ENCODE assay signal across 7 cellular contexts in the genomic region with DNA sequence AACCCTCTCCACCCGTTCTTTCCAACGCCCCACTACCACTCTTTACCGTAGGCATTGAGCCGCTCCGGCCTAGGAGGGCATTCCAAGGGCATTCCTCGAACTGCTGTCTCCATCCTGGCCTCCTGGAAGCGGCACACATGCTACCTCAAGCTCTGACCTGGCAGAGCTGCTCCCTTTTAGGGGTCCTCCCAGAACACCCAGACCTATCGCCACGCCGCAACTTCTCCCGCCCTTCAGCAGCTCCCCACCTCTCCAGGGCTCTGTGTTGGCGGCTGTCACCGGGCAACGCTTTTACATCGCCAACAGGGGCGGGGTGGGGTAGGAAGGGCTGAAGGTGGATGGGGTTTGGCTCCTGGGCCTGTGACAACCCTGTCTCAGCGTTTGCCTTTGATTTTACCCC. TPM values are rescaled to one million over a fixed set of nuclear protein-coding genes. Genes with fewer than 3 reads are reported as not detected.
DNase-seq lines count a peak whose midpoint lies in the region; ATAC-seq and TF ChIP-seq lines count a peak whose summit lies in the region.

No MANE protein-coding gene starts in this region.

- no peak for TF ChIP-seq CTCF in H9 (conservative IDR thresholded peaks at IDR 0.05)

- no peak overlapping the region for H3K23ac ChIP-seq in H9 (ENCODE audit: insufficient read length, low read depth, low read length)

- no peaks in the 10 kb centered on the region for H3K36me3 ChIP-seq in rectal smooth muscle tissue (ENCODE audit: control insufficient read depth, insufficient read depth, low read length)

- H4K5ac ChIP-seq in H9 (ENCODE audit: insufficient read length, low read depth, low read length): no peak overlapping the region

- H2AK5ac ChIP-seq in H9 (ENCODE audit: insufficient read length, low read length): no peak overlapping the region

- H3K36me3 Mint-ChIP-seq in H9 (ENCODE audit: insufficient read depth in 1 of 3, low read depth in 3 of 3) (no peaks in the 10 kb centered on the region; a peak in 1 of 7 replicates), T-cell (no peaks in the 10 kb centered on the region)

- no peak overlapping the region for H2AFZ ChIP-seq in H9 (ENCODE audit: low read length)

- H3K27me3 ChIP-seq in H9 (ENCODE audit: insufficient read depth, low read length): peaks cover 2% of the 10 kb centered on the region; the same call in 1 of the 2 replicates
- no peaks in the 10 kb centered on the region for H3K27me3 ChIP-seq in right cardiac atrium (ENCODE audit: control insufficient read depth, insufficient read depth)
- H3K27me3 ChIP-seq in rectal smooth muscle tissue (ENCODE audit: control insufficient read depth, insufficient read depth, low read length): no peaks in the 10 kb centered on the region

- peak overlapping the region; percentile 59 for H3K4me2 ChIP-seq in H9 (ENCODE audit: insufficient read depth, insufficient read length, low read length)

- no peak overlapping the region for H3K4ac ChIP-seq in H9 (ENCODE audit: low read depth, low read length)

- H3K27ac Mint-ChIP-seq in H9: no peak overlapping the region
- H3K27ac Mint-ChIP-seq in T-cell: peak overlapping the region; percentile 70 to 79

- no peak overlapping the region for H2BK120ac ChIP-seq in H9 (ENCODE audit: low read depth, low read length, poor library complexity, severe bottlenecking)

- peaks cover 61% of the 10 kb centered on the region for H3K27me3 Mint-ChIP-seq in H9 (ENCODE audit: low read depth)
- no peaks in the 10 kb centered on the region for H3K27me3 Mint-ChIP-seq in T-cell

- no peaks in the 10 kb centered on the region for H3K79me2 ChIP-seq in H9 (ENCODE audit: insufficient read depth, low read length)

- H3K4me3 ChIP-seq in right cardiac atrium (ENCODE audit: low read length) (peak overlapping the region; percentile 46), rectal smooth muscle tissue (ENCODE audit: low read length) (peak overlapping the region; percentile 57)

- no peaks in the 10 kb centered on the region for H3K4me1 ChIP-seq in H9 (ENCODE audit: insufficient read depth, low read length)
- no peaks in the 10 kb centered on the region for H3K4me1 ChIP-seq in right cardiac atrium (ENCODE audit: control insufficient read depth, insufficient read depth, low read length)
- H3K4me1 ChIP-seq in rectal smooth muscle tissue (ENCODE audit: control insufficient read depth, insufficient read depth, low read length): peaks cover 15% of the 10 kb centered on the region

- H3K9ac ChIP-seq in H9 (ENCODE audit: extremely low read depth, insufficient read length, low read length) (no peak overlapping the region), rectal smooth muscle tissue (ENCODE audit: low read length) (peak overlapping the region; percentile 28)

- peaks cover 9 to 23% of the 10 kb centered on the region in 2 experiments for H3K4me1 Mint-ChIP-seq in H9
- peaks cover 30 to 42% (median 38%) of the 10 kb centered on the region in 3 donors for H3K4me1 Mint-ChIP-seq in T-cell

- H2BK5ac ChIP-seq in H9 (ENCODE audit: insufficient read length, low read length): no peak overlapping the region

- no peak overlapping the region for H2BK12ac ChIP-seq in H9 (ENCODE audit: insufficient read length, low read depth, low read length)

- intact Hi-C loops in right cardiac atrium (cut with DNase I): loop anchor here in 1 of 4 donors (2.0 kb wide), 1 partner anchor 47 kb away; no protein-coding TSS in a partner anchor

- H3K9me3 Mint-ChIP-seq in H9 (no peaks in the 10 kb centered on the region), T-cell (no peaks in the 10 kb centered on the region)

- no peak overlapping the region for H3K27ac ChIP-seq in H9 (ENCODE audit: insufficient read length, low read depth, low read length)
- peak overlapping the region; percentile 37 for H3K27ac ChIP-seq in right cardiac atrium (ENCODE audit: low read length)
- peak overlapping the region; percentile 47 for H3K27ac ChIP-seq in rectal smooth muscle tissue (ENCODE audit: low read depth, low read length)

- H2BK20ac ChIP-seq in H9 (ENCODE audit: low read depth, low read length, poor library complexity, severe bottlenecking): no peak overlapping the region

- no peak overlapping the region for H4K91ac ChIP-seq in H9 (ENCODE audit: insufficient read length, low read depth, low read length)

- H3K56ac ChIP-seq in H9 (ENCODE audit: insufficient read length, low read depth, low read length): no peak overlapping the region

- no CpG with 5 or more reads among the region's 17 CpGs for WGBS in H9 (ENCODE audit: extremely low coverage, insufficient read length, low lambda C conversion rate)
- WGBS in right cardiac atrium: 33% methylated on average over 17 of the region's 17 CpGs

- ATAC-seq in T-cell (replicated peaks in 1 of 4) (no peak), right cardiac atrium (peak in 1 of 2 donors; percentile 1), GM18498 (IDR thresholded peaks at IDR 0.05; ENCODE audit: unreplicated experiment) (no peak), GM19035 (IDR thresholded peaks at IDR 0.05; ENCODE audit: unreplicated experiment) (no peak)

- H4K20me1 ChIP-seq in H9 (ENCODE audit: control insufficient read depth, insufficient read depth, insufficient read length): no peaks in the 10 kb centered on the region

- H3K4me3 Mint-ChIP-seq in H9 (peak overlapping the region; percentile 83 to 95), T-cell (peak overlapping the region; percentile 75 to 85 (median 85))

- H3K9me3 ChIP-seq in H9 (ENCODE audit: control insufficient read depth, low read depth, low read length): no peaks in the 10 kb centered on the region
- H3K9me3 ChIP-seq in right cardiac atrium (ENCODE audit: control insufficient read depth, low read length): no peaks in the 10 kb centered on the region

- DNase-seq in H9: peak; percentile 69
- DNase-seq in T-cell: peak in 9 of 34 experiments; percentile 16 to 33 (median 23)
- peak in 2 of 3 donors; percentile 70 to 81 for DNase-seq in right cardiac atrium
- no peak for DNase-seq in cortex of kidney (lab: John Stamatoyannopoulos, UW)

- POLR2A ChIA-PET in T-cell (lab: Charles Lee): interaction anchor here in 1 of 2 donors (0.5 kb wide), 1 partner anchor 22 kb away, joined by 3 read pairs; no protein-coding TSS in a partner anchor

- H3K18ac ChIP-seq in H9 (ENCODE audit: insufficient read length, low read depth, low read length): no peak overlapping the region

- H3T11ph ChIP-seq in H9 (ENCODE audit: low read length): no peak overlapping the region

- peak overlapping the region; percentile 62 for H3K14ac ChIP-seq in H9 (ENCODE audit: insufficient read depth, low read length)

- CTCF ChIA-PET in T-cell (lab: Charles Lee): no interaction called here

- H2BK15ac ChIP-seq in H9 (ENCODE audit: low read depth, low read length): no peak overlapping the region

- no peak overlapping the region for H4K8ac ChIP-seq in H9 (replicated peaks; ENCODE audit: insufficient read length, low read depth, low read length)

- peaks cover 29% of the 10 kb centered on the region for H3K23me2 ChIP-seq in H9 (ENCODE audit: insufficient read length, low read depth, low read length, poor library complexity, severe bottlenecking)

- H3K79me1 ChIP-seq in H9 (ENCODE audit: insufficient read depth, low read depth, low read length, poor library complexity, severe bottlenecking): no peaks in the 10 kb centered on the region

RNA-seq across cellular contexts. Expression of a gene that starts 4.6 kb away (rescaled TPM):
- 5.6 and 5.7 TPM in 2 replicates for total RNA-seq in H9 (2021)
- 1 to 10 TPM in 3 of 5 donors, under 1 TPM in 2; 0.72 to 2.3 (median 1.6) TPM for total RNA-seq in T-cell
- total RNA-seq in right cardiac atrium: 1 to 10 TPM; 4.6 to 5.2 (median 4.8) TPM
- polyA plus RNA-seq in right cardiac atrium: 1.9 TPM

RNA-seq across cellular contexts. Expression of a gene that starts 52.0 kb away (rescaled TPM):
- total RNA-seq in H9 (2021): 13.5 and 14.1 TPM in 2 replicates
- 10 to 100 TPM in 4 of 5 donors, 1 to 10 TPM in 1; 9.9 to 22.7 (median 17.4) TPM for total RNA-seq in T-cell
- total RNA-seq in right cardiac atrium: 10 to 100 TPM; 20.5 to 27.4 (median 22.6) TPM
- 27.4 TPM for polyA plus RNA-seq in right cardiac atrium

RNA-seq across cellular contexts. Expression of a gene that starts 52.3 kb away (rescaled TPM):
- total RNA-seq in H9 (2021): 3.7 and 4.0 TPM in 2 replicates
- under 1 TPM; 0.15 to 0.41 (median 0.23) TPM for total RNA-seq in T-cell
- total RNA-seq in right cardiac atrium: under 1 TPM; 0.25 to 0.54 (median 0.40) TPM
- 0.23 TPM for polyA plus RNA-seq in right cardiac atrium

Comparison
In these comparisons a context has a peak if more than half of its experiments do, and no peak if none do; other contexts are left out.
1. H3K27ac Mint-ChIP-seq: peak in T-cell (2 of 2); none in H9 (0 of 3).